Comparison of ENCODE assay signal across 8 cellular contexts in the genomic region with DNA sequence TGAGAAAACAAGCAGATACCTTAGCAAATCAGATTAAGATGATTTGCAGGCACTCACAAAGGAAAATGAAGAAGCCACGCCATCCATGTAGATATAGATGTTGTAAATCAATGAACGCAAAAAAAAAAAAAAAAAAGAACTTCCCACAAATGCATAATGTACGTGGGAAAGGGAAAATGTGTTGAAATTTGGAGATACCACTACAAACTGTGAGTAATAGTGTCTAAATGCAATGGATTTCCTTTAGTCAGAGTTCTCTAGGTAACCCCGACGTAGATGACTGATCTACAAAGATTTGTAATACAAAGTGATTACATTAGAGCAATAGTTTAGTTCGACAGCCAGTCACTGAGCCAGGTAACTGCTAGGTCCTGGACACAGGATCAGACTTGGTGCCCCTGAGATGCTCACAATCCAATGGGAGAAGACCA. TPM values are rescaled to one million over a fixed set of nuclear protein-coding genes. Genes with fewer than 3 reads are reported as not detected.
DNase-seq lines count a peak whose midpoint lies in the region; ATAC-seq and TF ChIP-seq lines count a peak whose summit lies in the region.

No MANE protein-coding gene starts in this region.

- peaks cover 16 to 44% (median 41%) of the 10 kb centered on the region in 4 donors for H3K4me1 Mint-ChIP-seq in naive thymus-derived CD8-positive, alpha-beta T cell

- peak overlapping the region; percentile 83 for H3K27ac ChIP-seq in KMS-11

- peak overlapping the region in 8 of 10 donors; percentile 86 to 94 (median 92) for H3K27ac Mint-ChIP-seq in naive thymus-derived CD8-positive, alpha-beta T cell

- no peak for ATAC-seq in naive thymus-derived CD8-positive, alpha-beta T cell
- ATAC-seq in GM21447 (IDR thresholded peaks at IDR 0.05; ENCODE audit: unreplicated experiment) (no peak), GM19023 (IDR thresholded peaks at IDR 0.05; ENCODE audit: unreplicated experiment) (no peak), GM19328 (IDR thresholded peaks at IDR 0.05; ENCODE audit: unreplicated experiment) (no peak)

- peak overlapping the region; percentile 36; the same call in 1 of the 2 replicates for H3K9ac ChIP-seq in KMS-11

- DNase-seq in AG09309 (ENCODE audit: low read depth) (no peak), cardiac fibroblast (ENCODE audit: low read depth in 2 of 2) (peak in 1 of 2 donors; percentile 22), NK-92 (lab: John Stamatoyannopoulos, UW; ENCODE audit: unreplicated experiment) (no peak)
- DNase-seq in naive thymus-derived CD8-positive, alpha-beta T cell = no peak

- peak overlapping the region; percentile 87 for H2AFZ ChIP-seq in KMS-11 (ENCODE audit: low read depth)

- no peaks in the 10 kb centered on the region for H3K27me3 Mint-ChIP-seq in naive thymus-derived CD8-positive, alpha-beta T cell

- peak overlapping the region; percentile 37; the same call in 1 of the 2 replicates for H3K4me2 ChIP-seq in KMS-11

- TF ChIP-seq CTCF in AG09309 (IDR thresholded peaks at IDR 0.05; ENCODE audit: control insufficient read depth, insufficient read depth, low read depth, low read length, missing control alignments) = no peak
- no peak for TF ChIP-seq CTCF in KMS-11 (conservative IDR thresholded peaks at IDR 0.05; ENCODE audit: low read depth, low read length)
- TF ChIP-seq CTCF in cardiac fibroblast (IDR thresholded peaks at IDR 0.05; ENCODE audit: low read depth, low read length) = no peak

- no peaks in the 10 kb centered on the region for H3K36me3 ChIP-seq in KMS-11 (ENCODE audit: insufficient read depth)

- H3K4me3 Mint-ChIP-seq in naive thymus-derived CD8-positive, alpha-beta T cell = peak overlapping the region; percentile 76 to 93 (median 88)

- POLR2A ChIA-PET in naive thymus-derived CD8-positive, alpha-beta T cell (lab: Charles Lee) = interaction anchor here (0.7 to 1.9 kb wide), 13 partner anchors 10 to 237 kb away, joined by 3 to 10 read pairs (median 5); a partner anchor contains a TSS

- H3K9me3 Mint-ChIP-seq in naive thymus-derived CD8-positive, alpha-beta T cell = peaks cover 0 to 2% (median 0%) of the 10 kb centered on the region in 9 donors

- no peaks in the 10 kb centered on the region for H3K27me3 ChIP-seq in KMS-11 (ENCODE audit: insufficient read depth, low read depth)

- H3K36me3 Mint-ChIP-seq in naive thymus-derived CD8-positive, alpha-beta T cell = peaks cover 0 to 4% (median 0%) of the 10 kb centered on the region in 3 donors

- H3K4me3 ChIP-seq in AG09309 (ENCODE audit: control insufficient read depth, low read depth, low read length) (peak overlapping the region; percentile 64), KMS-11 (IDR thresholded peaks at IDR 0.05; ENCODE audit: insufficient read depth, low read depth, low read length) (no peak overlapping the region), cardiac fibroblast (replicated peaks in 1 of 2; ENCODE audit: low read depth in 2 of 2, low read length in 2 of 2) (peak overlapping the region; percentile 62 to 71)

- H3K79me2 ChIP-seq in KMS-11 (ENCODE audit: insufficient read depth, low read depth) = peaks cover 27% of the 10 kb centered on the region

- no peaks in the 10 kb centered on the region for H4K20me1 ChIP-seq in KMS-11 (ENCODE audit: insufficient read depth)

- H3K4me1 ChIP-seq in KMS-11 (ENCODE audit: low read depth, poor library complexity, severe bottlenecking) = peaks cover 14% of the 10 kb centered on the region

RNA-seq across cellular contexts. Expression of a gene that starts 0.8 kb away (rescaled TPM):
- total RNA-seq in naive thymus-derived CD8-positive, alpha-beta T cell = 10 to 100 TPM; 19.8 to 21.2 TPM
- 10 to 100 TPM in 2 of 3 donors, 1 to 10 TPM in 1; 8.2 to 16.1 (median 13.9) TPM for polyA plus RNA-seq in naive thymus-derived CD8-positive, alpha-beta T cell

RNA-seq across cellular contexts. Expression of a gene that starts 4.3 kb away (rescaled TPM):
- total RNA-seq in naive thymus-derived CD8-positive, alpha-beta T cell = 100 to 1,000 TPM; 509 to 544 TPM
- polyA plus RNA-seq in naive thymus-derived CD8-positive, alpha-beta T cell = 100 to 1,000 TPM; 310 to 395 (median 322) TPM

RNA-seq across cellular contexts. Expression of a gene that starts 21.7 kb away (rescaled TPM):
- not detected for total RNA-seq in naive thymus-derived CD8-positive, alpha-beta T cell
- polyA plus RNA-seq in naive thymus-derived CD8-positive, alpha-beta T cell = not detected

RNA-seq across cellular contexts. Expression of a gene that starts 37.2 kb away (rescaled TPM):
- 1 to 10 TPM; 1.8 to 2.3 TPM for total RNA-seq in naive thymus-derived CD8-positive, alpha-beta T cell
- 1 to 10 TPM; 4.0 to 7.6 (median 7.1) TPM for polyA plus RNA-seq in naive thymus-derived CD8-positive, alpha-beta T cell
